ENCODE assay signal across 1 cellular context in genomic region chr19:13920940-13921744, GRCh38.
TF ChIP-seq lines count a peak whose summit lies in the region.

No MANE protein-coding gene starts in this region.

TF ChIP-seq in GM23338, 12 proteins besides CTCF, POLR2A, EP300 and RAD21 (continued from another document):
- TF ChIP-seq ZNF114 (CRISPR knock-in tag; IDR thresholded peaks at IDR 0.05) (no peak), POLR2AphosphoS5 (IDR thresholded peaks at IDR 0.05; ENCODE audit: low read depth) (no peak), EZH2phosphoT487 (IDR thresholded peaks at IDR 0.05; ENCODE audit: unreplicated experiment) (no peak), ZNF331 (CRISPR knock-in tag; IDR thresholded peaks at IDR 0.05; ENCODE audit: low read depth) (no peak), ETS1 (IDR thresholded peaks at IDR 0.05) (0 out of 2 replicates have a peak, but pooled peaks have one; percentile 35), REST (IDR thresholded peaks at IDR 0.05; ENCODE audit: unreplicated experiment) (no peak), JUNB (IDR thresholded peaks at IDR 0.05; ENCODE audit: unreplicated experiment) (no peak), NANOG (IDR thresholded peaks at IDR 0.05; ENCODE audit: borderline replicate concordance) (no peak), STAT1 (IDR thresholded peaks at IDR 0.05; ENCODE audit: unreplicated experiment) (no peak), CREB1 (CRISPR knock-in tag; IDR thresholded peaks at IDR 0.05; ENCODE audit: low read depth) (peak; percentile 80), ZNF462 (CRISPR knock-in tag; IDR thresholded peaks at IDR 0.05) (no peak)
TF ChIP-seq in GM23338: peak in this region for 2.
